In genomic region chr12:72095025-72095424, GRCh38 we compare ENCODE assay signal across 23 cellular contexts.
"Had no signal": no experiment of that assay in that cellular context is flagged by ENCODE, and none has a peak within 500 bp of the region (broad histone marks: within the 10 kb centered on the region; RNA-seq: fewer than 3 reads in every experiment).

No MANE protein-coding gene starts in this region.

- H3K9me3 ChIP-seq: lower lobe of right lung, psoas muscle, right lobe of liver, suprapubic skin, thoracic aorta, uterus had no signal

- H3K4me1 ChIP-seq: left lung, lower lobe of right lung, parathyroid adenoma, psoas muscle, right atrium auricular region, right lobe of liver, suprapubic skin, tibial nerve, uterus had no signal

- H3K36me3 ChIP-seq: left lung, lower lobe of right lung, right atrium auricular region, right lobe of liver, suprapubic skin, thoracic aorta, tibial nerve, uterus had no signal

- H3K4me3 ChIP-seq: left lung, lower lobe of right lung, psoas muscle, right atrium auricular region, right lobe of liver, smooth muscle cell, suprapubic skin, thoracic aorta, tibial nerve, uterus had no signal

- H3K27ac ChIP-seq: left lung, lower lobe of right lung, parathyroid adenoma, psoas muscle, right atrium auricular region, right lobe of liver, suprapubic skin, thoracic aorta, tibial nerve, uterus had no signal

- DNase-seq: hypothalamus; immature natural killer cell; kidney; left colon; left lung; lower lobe of right lung; mammary epithelial cell; mesenchymal stem cell; naive thymus-derived CD8-positive, alpha-beta T cell; nucleus accumbens; psoas muscle; right lobe of liver; stimulated activated CD4-positive, alpha-beta T cell treated with anti-CD3 and anti-CD28 coated beads, Interleukin-1b, Interleukin-23, amount 100 ng/mL, for 48 hours; stimulated activated CD4-positive, alpha-beta T cell treated with anti-CD3 and anti-CD28 coated beads, Interleukin-2, amount 100 ng/mL, for 48 hours; stimulated activated naive CD4-positive, alpha-beta T cell; uterus had no signal

- H3K27me3 ChIP-seq: left lung, right atrium auricular region, right lobe of liver, suprapubic skin, tibial nerve, uterus had no signal

- ATAC-seq: left colon; left lung; lower lobe of right lung; naive thymus-derived CD8-positive, alpha-beta T cell; psoas muscle; stimulated activated effector memory CD8-positive, alpha-beta T cell treated with anti-CD3 and anti-CD28 coated beads, Interleukin-12 subunit alpha, Interleukin-12 subunit beta, amount 100 ng/mL, for 72 hours had no signal
